In the genomic region with DNA sequence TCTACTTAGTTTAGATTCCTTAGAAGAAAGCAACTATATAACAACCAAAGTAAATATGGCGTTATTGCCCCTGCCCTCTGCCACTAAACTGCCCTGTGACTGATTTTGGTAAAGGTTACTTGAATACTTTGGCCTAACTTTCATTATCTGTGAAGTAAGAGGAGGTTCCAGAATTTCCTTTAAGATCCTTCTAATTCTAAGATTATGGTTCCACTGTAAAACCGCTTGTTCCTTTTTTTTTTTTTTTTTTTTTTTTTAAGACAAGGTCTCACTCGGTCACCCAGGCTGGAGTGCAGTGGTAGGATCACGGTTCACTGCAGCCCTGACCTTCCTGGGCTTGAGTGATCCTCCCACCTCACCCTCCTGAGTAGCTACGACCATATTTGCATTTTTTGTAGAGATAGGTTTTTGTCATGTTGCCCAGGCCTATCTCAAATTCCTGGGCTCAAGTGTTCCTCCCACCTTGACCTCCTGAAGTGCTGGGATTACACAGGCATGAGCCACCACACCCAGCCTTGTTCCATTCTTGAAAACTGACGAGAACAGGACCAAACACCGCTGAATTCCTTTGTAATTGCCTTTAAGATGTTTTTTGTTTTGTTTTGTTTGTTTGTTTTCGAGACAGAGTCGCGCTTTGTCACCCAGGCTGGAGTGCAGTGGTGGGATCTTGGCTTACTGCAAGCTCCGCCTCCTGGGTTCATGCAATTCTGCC, we compare ENCODE assay signal across 8 cellular contexts. TPM values are rescaled to one million over a fixed set of nuclear protein-coding genes. Genes with fewer than 3 reads are reported as not detected.
DNase-seq lines count a peak whose midpoint lies in the region; ATAC-seq and TF ChIP-seq lines count a peak whose summit lies in the region.

No MANE protein-coding gene starts in this region.

- no peaks in the 10 kb centered on the region for H3K27me3 Mint-ChIP-seq in activated CD4-positive, alpha-beta T cell treated with anti-CD3 and anti-CD28 coated beads for 36 hours
- no peaks in the 10 kb centered on the region for H3K27me3 Mint-ChIP-seq in activated naive CD8-positive, alpha-beta T cell
- H3K27me3 Mint-ChIP-seq in nephron progenitor cell (ENCODE audit: low read depth, poor library complexity) = no peaks in the 10 kb centered on the region

- POLR2A ChIA-PET in activated CD4-positive, alpha-beta T cell treated with anti-CD3 and anti-CD28 coated beads for 36 hours (lab: Charles Lee) = interaction anchor here (0.5 to 0.7 kb wide), 4 partner anchors 31 to 501 kb away, joined by 3 to 6 read pairs (median 4); no protein-coding TSS in a partner anchor

- CTCF ChIA-PET in activated CD4-positive, alpha-beta T cell treated with anti-CD3 and anti-CD28 coated beads for 36 hours (lab: Charles Lee) = interaction anchor here (0.7 to 1.1 kb wide), 2 partner anchors 40 to 45 kb away, joined by 3 read pairs; no protein-coding TSS in a partner anchor

- peak overlapping the region; percentile 63 for H3K27ac Mint-ChIP-seq in activated CD4-positive, alpha-beta T cell treated with anti-CD3 and anti-CD28 coated beads for 36 hours
- peak overlapping the region; percentile 10 for H3K27ac Mint-ChIP-seq in activated naive CD8-positive, alpha-beta T cell
- H3K27ac Mint-ChIP-seq in nephron progenitor cell = peak overlapping the region; percentile 99

- no peak for DNase-seq in activated CD4-positive, alpha-beta T cell treated with anti-CD3 and anti-CD28 coated beads for 36 hours
- DNase-seq in activated CD4-positive, alpha-beta T cell treated with anti-CD3 and anti-CD28 coated beads, Interleukin-2, amount 50 U/mL, for 1 hour = no peak
- DNase-seq in nephron progenitor cell = peak; percentile 50
- no peak for DNase-seq in NCI-H2107 treated with DMSO at 0.1 percent for 48 hours (lab: John Stamatoyannopoulos, UW; ENCODE audit: unreplicated experiment)
- DNase-seq in OCI-M2 (lab: John Stamatoyannopoulos, UW; ENCODE audit: unreplicated experiment) = no peak

- H3K9me3 Mint-ChIP-seq in activated CD4-positive, alpha-beta T cell treated with anti-CD3 and anti-CD28 coated beads for 36 hours (ENCODE audit: low read depth) = no peaks in the 10 kb centered on the region
- no peaks in the 10 kb centered on the region for H3K9me3 Mint-ChIP-seq in activated naive CD8-positive, alpha-beta T cell (ENCODE audit: low read depth)
- H3K9me3 Mint-ChIP-seq in nephron progenitor cell = peaks cover 14% of the 10 kb centered on the region

- no peak for ATAC-seq in activated CD4-positive, alpha-beta T cell treated with anti-CD3 and anti-CD28 coated beads for 36 hours
- ATAC-seq in HG03108 (IDR thresholded peaks at IDR 0.05; ENCODE audit: unreplicated experiment) (peak; percentile 66), GM19023 (IDR thresholded peaks at IDR 0.05; ENCODE audit: unreplicated experiment) (no peak)

- no peak overlapping the region for H3K4me3 Mint-ChIP-seq in activated CD4-positive, alpha-beta T cell treated with anti-CD3 and anti-CD28 coated beads for 36 hours
- H3K4me3 Mint-ChIP-seq in activated naive CD8-positive, alpha-beta T cell = peak overlapping the region; percentile 66
- peak overlapping the region; percentile 18 for H3K4me3 Mint-ChIP-seq in nephron progenitor cell

- peaks cover 49% of the 10 kb centered on the region for H3K36me3 Mint-ChIP-seq in activated CD4-positive, alpha-beta T cell treated with anti-CD3 and anti-CD28 coated beads for 36 hours (ENCODE audit: low read depth)
- peaks cover 8% of the 10 kb centered on the region for H3K36me3 Mint-ChIP-seq in activated naive CD8-positive, alpha-beta T cell
- peaks cover 76% of the 10 kb centered on the region for H3K36me3 Mint-ChIP-seq in nephron progenitor cell (ENCODE audit: low read depth)

- peaks cover 53% of the 10 kb centered on the region for H3K4me1 Mint-ChIP-seq in activated CD4-positive, alpha-beta T cell treated with anti-CD3 and anti-CD28 coated beads for 36 hours
- peaks cover 59% of the 10 kb centered on the region for H3K4me1 Mint-ChIP-seq in activated naive CD8-positive, alpha-beta T cell (ENCODE audit: low read depth)
- H3K4me1 Mint-ChIP-seq in nephron progenitor cell = peaks cover 35% of the 10 kb centered on the region

- intact Hi-C loops in activated CD4-positive, alpha-beta T cell treated with anti-CD3 and anti-CD28 coated beads for 36 hours (cut with DNase I, micrococcal nuclease) = loop anchor here in 1 of 2 experiments (10.0 kb wide), 1 partner anchor 66 kb away; no protein-coding TSS in a partner anchor

- no peak for TF ChIP-seq CTCF in nephron progenitor cell (IDR thresholded peaks at IDR 0.05)

RNA-seq across cellular contexts. Expression of gene PDS5A, which starts 7.0 kb away (rescaled TPM):
- total RNA-seq in activated CD4-positive, alpha-beta T cell treated with anti-CD3 and anti-CD28 coated beads for 36 hours = 100 to 1,000 TPM in 1 of 2 experiments, 10 to 100 TPM in 1; 98.5 to 102 TPM

Comparison
In these comparisons a context has a peak if more than half of its experiments do, and no peak if none do; other contexts are left out.
1. H3K27ac Mint-ChIP-seq: peak in every context shown above with its lines; median percentile 99 in nephron progenitor cell; 63 in activated CD4-positive, alpha-beta T cell treated with anti-CD3 and anti-CD28 coated beads for 36 hours; 10 in activated naive CD8-positive, alpha-beta T cell.